ENCODE assay signal across 8 cellular contexts in genomic region chr9:113876806-113877236, GRCh38. TPM values are rescaled to one million over a fixed set of nuclear protein-coding genes. Genes with fewer than 3 reads are reported as not detected.
DNase-seq lines count a peak whose midpoint lies in the region; ATAC-seq, FAIRE-seq and TF ChIP-seq lines count a peak whose summit lies in the region.

No MANE protein-coding gene starts in this region.

- FAIRE-seq in HTR-8/SVneo (lab: Jason Lieb, UNC): no peak

- intact Hi-C loops in heart right ventricle (cut with DNase I): loop anchor here in 5 of 10 donors (5.0 to 10.0 kb wide), 5 partner anchors 62 to 125 kb away; no protein-coding TSS in a partner anchor
- intact Hi-C loops in Right ventricle myocardium superior (cut with DNase I): loop anchor here (10.0 kb wide), 1 partner anchor 128 kb away; no protein-coding TSS in a partner anchor

- DNase-seq in heart right ventricle: no peak
- DNase-seq in Right ventricle myocardium superior: no peak
- peak; percentile 6 for DNase-seq in SK-N-MC (ENCODE audit: low read depth, low spot score)
- no peak for DNase-seq in fibroblast of mammary gland (ENCODE audit: low read depth)
- peak; percentile 23 for DNase-seq in pons (ENCODE audit: low spot score)
- no peak for DNase-seq in HTR-8/SVneo (ENCODE audit: insufficient read length, low spot score)
- no peak for DNase-seq in NCI-H2081 treated with DMSO at 0.1 percent for 48 hours (lab: John Stamatoyannopoulos, UW)

- H3K9me3 ChIP-seq in heart right ventricle: no peaks in the 10 kb centered on the region
- no peaks in the 10 kb centered on the region for H3K9me3 ChIP-seq in SK-N-MC (ENCODE audit: low read depth, low read length)

- ATAC-seq in heart right ventricle (no peak), Right ventricle myocardium superior (ENCODE audit: poor library complexity) (no peak), GM19463 (IDR thresholded peaks at IDR 0.05; ENCODE audit: unreplicated experiment) (no peak)

- peaks cover 0 to 32% (median 16%) of the 10 kb centered on the region in 9 donors for H3K4me1 ChIP-seq in heart right ventricle

- H3K27me3 ChIP-seq in heart right ventricle: peaks cover 0 to 12% (median 0%) of the 10 kb centered on the region in 7 donors

- TF ChIP-seq CTCF in heart right ventricle (IDR thresholded peaks at IDR 0.05) (peak; percentile 18 to 61 (median 46)), fibroblast of mammary gland (conservative IDR thresholded peaks at IDR 0.05; ENCODE audit: control insufficient read depth, insufficient read depth, low read depth, low read length) (peak; percentile 44)

- H3K36me3 ChIP-seq in heart right ventricle: no peaks in the 10 kb centered on the region
- H3K36me3 ChIP-seq in SK-N-MC (ENCODE audit: insufficient read depth, low read length): no peaks in the 10 kb centered on the region; the same call in 1 of the 2 replicates

- WGBS in heart right ventricle, 2 donors: 1 to 2% methylated on average over 8 of the region's 8 CpGs

- peak overlapping the region in 8 of 10 donors; percentile 35 to 82 (median 72) for H3K27ac ChIP-seq in heart right ventricle
- peak overlapping the region; percentile 61; the same call in 1 of the 2 replicates for H3K27ac ChIP-seq in SK-N-MC

- peak overlapping the region; percentile 86 for H3K9ac ChIP-seq in SK-N-MC (ENCODE audit: insufficient read length)

- H3K4me3 ChIP-seq in heart right ventricle (peak overlapping the region; percentile 68 to 93 (median 86)), SK-N-MC (peak overlapping the region; percentile 96), fibroblast of mammary gland (ENCODE audit: control insufficient read depth, low read depth, low read length) (peak overlapping the region; percentile 78)

RNA-seq across cellular contexts. Expression of gene ZNF618, which starts 0.7 kb away (rescaled TPM):
- total RNA-seq in heart right ventricle: 1 to 10 TPM; 1.1 to 2.5 (median 1.6) TPM
- 1 to 10 TPM in 1 of 2 donors, under 1 TPM in 1; 0.59 to 1.1 TPM for polyA plus RNA-seq in heart right ventricle
- 2.0 TPM for total RNA-seq in Right ventricle myocardium superior

Comparison
In these comparisons a context has a peak if more than half of its experiments do, and no peak if none do; other contexts are left out.
1. DNase-seq: peak in SK-N-MC (single experiment) and pons (single experiment); none in heart right ventricle (0 of 2), Right ventricle myocardium superior (single experiment), fibroblast of mammary gland (single experiment), HTR-8/SVneo (single experiment) and NCI-H2081 treated with DMSO at 0.1 percent for 48 hours (single experiment).
2. Peak in every context shown above with its lines, with median percentiles within 50 percentile points of each other: H3K4me3 ChIP-seq.